Comparison of ENCODE assay signal across 27 cellular contexts in the genomic region with DNA sequence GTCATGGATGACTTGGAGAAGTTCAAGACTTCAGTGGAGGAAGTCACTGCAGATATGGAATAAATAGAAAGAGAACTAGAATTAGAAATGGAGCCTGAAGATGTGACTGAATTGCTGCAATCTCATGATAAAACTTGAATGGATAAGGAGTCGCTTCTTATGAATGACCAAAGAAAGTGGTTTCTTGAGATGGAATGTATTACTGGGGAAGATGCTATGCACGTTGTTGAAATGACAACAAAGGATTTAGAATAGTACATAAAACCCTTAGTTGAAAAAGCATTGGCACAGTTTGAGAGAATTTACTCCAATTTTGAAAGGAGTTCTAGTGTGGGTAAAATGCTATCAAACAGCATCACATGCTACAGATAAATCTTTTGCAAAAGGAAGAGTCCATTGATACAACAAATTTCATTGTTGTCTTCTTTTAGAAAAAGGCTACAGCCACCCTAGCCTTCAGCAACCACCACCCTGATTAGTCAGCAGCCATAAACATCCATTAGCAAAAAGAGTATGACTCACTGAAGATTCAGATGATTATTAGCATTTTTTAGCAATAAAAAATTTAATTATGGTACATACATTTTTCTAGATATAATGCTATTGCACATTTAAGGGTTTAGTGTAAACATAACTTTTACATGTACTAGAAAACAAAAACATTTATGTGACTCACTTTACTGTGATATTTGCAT.
DNase-seq lines count a peak whose midpoint lies in the region; ATAC-seq, FAIRE-seq and TF ChIP-seq lines count a peak whose summit lies in the region.
"Had no signal": no experiment of that assay in that cellular context is flagged by ENCODE, and none has a peak within 500 bp of the region (broad histone marks: within the 10 kb centered on the region; RNA-seq: fewer than 3 reads in every experiment).

No MANE protein-coding gene starts in this region.

- no peaks in the 10 kb centered on the region for H3K79me2 ChIP-seq in astrocyte (ENCODE audit: insufficient read depth, low read length)

- no peak overlapping the region for H3K18ac ChIP-seq in mesenchymal stem cell (ENCODE audit: low read depth in 1 of 2, low read length in 2 of 2)

- no peak overlapping the region for H2AK5ac ChIP-seq in mesenchymal stem cell (ENCODE audit: low read length, severe bottlenecking)

- H3K4me3 ChIP-seq in BJ (ENCODE audit: low read depth, low read length) (no peak overlapping the region), astrocyte (ENCODE audit: insufficient read depth, low read depth, low read length) (no peak overlapping the region), mesenchymal stem cell (ENCODE audit: insufficient read depth in 1 of 2, low read depth in 1 of 2, low read length in 2 of 2) (no peak overlapping the region), right atrium auricular region (no peak overlapping the region), vagina (no peak overlapping the region)
- H3K4me3 ChIP-seq: adrenal gland, left lung, ovary had no signal

- H3K9ac ChIP-seq in astrocyte (ENCODE audit: low read length) (no peak overlapping the region), mesenchymal stem cell (ENCODE audit: low read length) (peak overlapping the region; percentile 34)

- no peak for ATAC-seq in HG03095 (IDR thresholded peaks at IDR 0.05; ENCODE audit: unreplicated experiment)
- ATAC-seq: left lung; natural killer cell treated with Interleukin-12 subunit alpha and Interleukin-12 subunit beta and Interleukin-15 and Interleukin-18, amount 100 ng/mL, for 72 hours; right cardiac atrium had no signal

- no peak overlapping the region for H4K8ac ChIP-seq in mesenchymal stem cell (ENCODE audit: low read length)

- no peak overlapping the region for H2BK12ac ChIP-seq in mesenchymal stem cell (ENCODE audit: low read length in 2 of 2)

- H4K91ac ChIP-seq in mesenchymal stem cell (ENCODE audit: low read length), result no peak overlapping the region

- no peak overlapping the region for H2BK5ac ChIP-seq in mesenchymal stem cell (ENCODE audit: low read depth, low read length, poor library complexity, severe bottlenecking)

- no peaks in the 10 kb centered on the region for H4K20me1 ChIP-seq in astrocyte (ENCODE audit: insufficient read depth, low read length)

- no peak for FAIRE-seq in astrocyte (lab: Jason Lieb, UNC)
- FAIRE-seq: GM12891 had no signal

- H3K23ac ChIP-seq in mesenchymal stem cell (ENCODE audit: low read length in 2 of 2), result no peak overlapping the region

- H3K4me1 Mint-ChIP-seq in astrocyte (ENCODE audit: low read depth, unreplicated experiment), result peaks cover 5% of the 10 kb centered on the region
- H3K4me1 Mint-ChIP-seq: CD4-positive, CD25-positive, alpha-beta regulatory T cell; immature natural killer cell had no signal

- H3K4ac ChIP-seq in mesenchymal stem cell (ENCODE audit: low read depth in 1 of 2, low read length in 2 of 2), result no peak overlapping the region

- H3K36me3 ChIP-seq in BJ (ENCODE audit: control insufficient read depth, insufficient read depth, low read length) (no peaks in the 10 kb centered on the region), astrocyte (ENCODE audit: insufficient read depth, low read length) (no peaks in the 10 kb centered on the region), mesenchymal stem cell (ENCODE audit: control insufficient read depth in 1 of 2, insufficient read depth in 2 of 2, low read depth in 1 of 2, low read length in 2 of 2) (no peaks in the 10 kb centered on the region), right atrium auricular region (no peaks in the 10 kb centered on the region), vagina (no peaks in the 10 kb centered on the region)
- H3K36me3 ChIP-seq: adrenal gland, left lung, ovary had no signal

- H2BK120ac ChIP-seq in mesenchymal stem cell (ENCODE audit: low read depth, low read length), result no peak overlapping the region

- H2AFZ ChIP-seq in astrocyte (ENCODE audit: low read depth, low read length) (no peak overlapping the region), mesenchymal stem cell (ENCODE audit: low read depth, low read length) (no peak overlapping the region)

- H3K9me3 ChIP-seq in astrocyte (ENCODE audit: insufficient read depth, low read depth, low read length) (no peaks in the 10 kb centered on the region), mesenchymal stem cell (ENCODE audit: control insufficient read depth, low read length) (no peaks in the 10 kb centered on the region), right atrium auricular region (no peaks in the 10 kb centered on the region), vagina (no peaks in the 10 kb centered on the region)
- H3K9me3 ChIP-seq: adrenal gland, left lung had no signal

- no peak overlapping the region for H3K4me3 Mint-ChIP-seq in astrocyte (ENCODE audit: unreplicated experiment)
- H3K4me3 Mint-ChIP-seq: CD4-positive, CD25-positive, alpha-beta regulatory T cell; immature natural killer cell; natural killer cell treated with Interleukin-12 subunit alpha and Interleukin-12 subunit beta and Interleukin-15 and Interleukin-18, amount 100 ng/mL, for 72 hours; type B pancreatic cell had no signal

- H3K4me1 ChIP-seq in astrocyte (ENCODE audit: insufficient read depth, low read length) (no peaks in the 10 kb centered on the region), mesenchymal stem cell (ENCODE audit: control insufficient read depth, insufficient read depth, low read depth, low read length) (no peaks in the 10 kb centered on the region), right atrium auricular region (no peaks in the 10 kb centered on the region), vagina (no peaks in the 10 kb centered on the region)
- H3K4me1 ChIP-seq: adrenal gland, left lung had no signal

- H3K4me2 ChIP-seq in astrocyte (ENCODE audit: low read length) (no peak overlapping the region), mesenchymal stem cell (ENCODE audit: low read length, poor library complexity, severe bottlenecking) (no peak overlapping the region)

- H2BK15ac ChIP-seq in mesenchymal stem cell (ENCODE audit: low read depth, poor library complexity, severe bottlenecking), result no peak overlapping the region

- H3K9me3 Mint-ChIP-seq in astrocyte (ENCODE audit: unreplicated experiment), result no peaks in the 10 kb centered on the region
- H3K9me3 Mint-ChIP-seq: natural killer cell treated with Interleukin-12 subunit alpha and Interleukin-12 subunit beta and Interleukin-15 and Interleukin-18, amount 100 ng/mL, for 72 hours; type B pancreatic cell had no signal

- H3K36me3 Mint-ChIP-seq in astrocyte (ENCODE audit: low read depth, unreplicated experiment), result no peaks in the 10 kb centered on the region
- H3K36me3 Mint-ChIP-seq: CD4-positive, CD25-positive, alpha-beta regulatory T cell; immature natural killer cell; natural killer cell treated with Interleukin-12 subunit alpha and Interleukin-12 subunit beta and Interleukin-15 and Interleukin-18, amount 100 ng/mL, for 72 hours; type B pancreatic cell had no signal

- H3K79me1 ChIP-seq in mesenchymal stem cell (replicated peaks; ENCODE audit: low read length, poor library complexity, severe bottlenecking), result no peaks in the 10 kb centered on the region

- no peak overlapping the region for H3K14ac ChIP-seq in mesenchymal stem cell (ENCODE audit: low read length in 2 of 2)

- TF ChIP-seq POLR2A in vagina (IDR thresholded peaks at IDR 0.05), result no peak

- H3K27me3 ChIP-seq in BJ (ENCODE audit: control insufficient read depth, insufficient read depth, low read length) (no peaks in the 10 kb centered on the region), astrocyte (ENCODE audit: insufficient read depth, low read length) (no peaks in the 10 kb centered on the region), mesenchymal stem cell (ENCODE audit: control insufficient read depth in 1 of 2, insufficient read depth in 1 of 2, low read length in 2 of 2) (peaks cover 0 to 3% of the 10 kb centered on the region in 2 experiments), right atrium auricular region (no peaks in the 10 kb centered on the region), vagina (no peaks in the 10 kb centered on the region)
- H3K27me3 ChIP-seq: adrenal gland, left lung, ovary had no signal

- CTCF ChIA-PET in BJ (lab: Yijun Ruan, JAX), result no interaction called here

- H3K27ac ChIP-seq in astrocyte (ENCODE audit: low read depth, low read length) (no peak overlapping the region), mesenchymal stem cell (ENCODE audit: low read length, poor library complexity, severe bottlenecking) (no peak overlapping the region), right atrium auricular region (no peak overlapping the region), vagina (no peak overlapping the region)
- H3K27ac ChIP-seq: adrenal gland, left lung, ovary had no signal

- H3K27me3 Mint-ChIP-seq in astrocyte (ENCODE audit: low read depth, unreplicated experiment), result peaks cover 4% of the 10 kb centered on the region
- H3K27me3 Mint-ChIP-seq: CD4-positive, CD25-positive, alpha-beta regulatory T cell; type B pancreatic cell had no signal

- POLR2A ChIA-PET in BJ (lab: Charles Lee), result no interaction called here

- H3K27ac Mint-ChIP-seq in astrocyte (ENCODE audit: unreplicated experiment), result no peak overlapping the region
- H3K27ac Mint-ChIP-seq: CD4-positive, CD25-positive, alpha-beta regulatory T cell; immature natural killer cell; natural killer cell treated with Interleukin-12 subunit alpha and Interleukin-12 subunit beta and Interleukin-15 and Interleukin-18, amount 100 ng/mL, for 72 hours; type B pancreatic cell had no signal

- DNase-seq in BJ (ENCODE audit: low read depth) (peak; percentile 9), M059J (ENCODE audit: low read depth) (peak; percentile 65), astrocyte (ENCODE audit: low read depth) (peak; percentile 28), mesenchymal stem cell (peak; percentile 56), right atrium auricular region (ENCODE audit: low spot score) (no peak), NCI-H2227 (lab: John Stamatoyannopoulos, UW; ENCODE audit: unreplicated experiment) (no peak), vagina (ENCODE audit: extremely low spot score in 2 of 2) (no peak)
- DNase-seq: activated CD4-positive, alpha-beta T cell treated with anti-CD3 and anti-CD28 coated beads, Interleukin-2, amount 50 U/mL, for 48 hours; activated gamma-delta T cell treated with Interleukin-2 at 50 U/mL for 16 hours; adrenal gland; caudate nucleus; CD4-positive, CD25-positive, alpha-beta regulatory T cell; dermis blood vessel endothelial cell; immature natural killer cell; left lung; midbrain; NCI-H1105; NCI-H2029; NCI-H82; ovary; right cardiac atrium; stimulated activated CD4-positive, alpha-beta T cell treated with anti-CD3 and anti-CD28 coated beads, Interleukin-15, amount 100 ng/mL, for 24 hours; T-helper 2 cell had no signal

- intact Hi-C loops in vagina (cut with DNase I), result no loop called here

- TF ChIP-seq CTCF in BJ (IDR thresholded peaks at IDR 0.05; ENCODE audit: insufficient read depth, low read depth, low read length) (no peak), astrocyte (IDR thresholded peaks at IDR 0.05; ENCODE audit: insufficient read depth, low read depth, low read length) (no peak), right atrium auricular region (IDR thresholded peaks at IDR 0.05) (no peak), vagina (IDR thresholded peaks at IDR 0.05) (no peak)

- WGBS in mesenchymal stem cell, result 41% methylated on average over 2 of the region's 2 CpGs

Comparison
In these comparisons a context has a peak if more than half of its experiments do, and no peak if none do; other contexts are left out.
1. DNase-seq: peak in BJ (single experiment), M059J (single experiment), astrocyte (single experiment) and mesenchymal stem cell (single experiment); none in right atrium auricular region (single experiment), NCI-H2227 (single experiment) and vagina (0 of 2).